Comparison of ENCODE assay signal across 21 cellular contexts in genomic region chr1:45669859-45670655, GRCh38. TPM values are rescaled to one million over a fixed set of nuclear protein-coding genes. Genes with fewer than 3 reads are reported as not detected.
A peak's percentile ranks its signal among the peaks of the same experiment; 100 is the strongest.
DNase-seq lines count a peak whose midpoint lies in the region; ATAC-seq, FAIRE-seq and TF ChIP-seq lines count a peak whose summit lies in the region.
"Had no signal": no experiment of that assay in that cellular context is flagged by ENCODE, and none has a peak within 500 bp of the region (broad histone marks: within the 10 kb centered on the region; RNA-seq: fewer than 3 reads in every experiment).

No MANE protein-coding gene starts in this region.

- TF ChIP-seq POLR2A in IMR-90 (IDR thresholded peaks at IDR 0.05; ENCODE audit: low read depth, low read length) (no peak), endothelial cell of umbilical vein (IDR thresholded peaks at IDR 0.05; ENCODE audit: low read depth, low read length) (no peak)

- H3K4me3 Mint-ChIP-seq in CD8-positive, alpha-beta T cell = no peak overlapping the region
- H3K4me3 Mint-ChIP-seq: activated T-helper 1 cell treated with anti-CD3 and anti-CD28 coated beads, Interleukin-12 subunit alpha, Interleukin-12 subunit beta, Interleukin-2, Interleukin-4 antibody, amounts not matched to agents 30 ng/mL and 10 ng/mL and 1 ng/mL, durations not matched to agents 14 hours and 24 hours and 36 hours; GM23338 had no signal

- 0 out of 3 replicates have a peak overlapping the region, but pooled peaks have one; percentile 10 for H2BK15ac ChIP-seq in IMR-90 (ENCODE audit: low read depth, low read length)

- peak overlapping the region; percentile 10 for H3K4me3 ChIP-seq in CD8-positive, alpha-beta T cell (ENCODE audit: low read depth, low read length)
- no peak overlapping the region for H3K4me3 ChIP-seq in IMR-90 (ENCODE audit: insufficient read depth, low read depth, low read length)
- H3K4me3 ChIP-seq in endothelial cell of umbilical vein (replicated peaks in 1 of 3; ENCODE audit: insufficient read depth in 1 of 3, low read depth in 1 of 3, low read length in 3 of 3) = no peak overlapping the region
- no peak overlapping the region for H3K4me3 ChIP-seq in trophoblast cell (ENCODE audit: low read depth, low read length)
- H3K4me3 ChIP-seq: esophagus muscularis mucosa, GM23338, sigmoid colon, upper lobe of left lung had no signal

- dilution Hi-C loops in IMR-90 (cut with HindIII; ENCODE audit: low sequenced_read_pairs, unreplicated experiment) (no loop called here), endothelial cell of umbilical vein (cut with MboI; ENCODE audit: extremely low pct_ligation_motif_present, low sequenced_read_pairs) (no loop called here)

- no peaks in the 10 kb centered on the region for H3K9me3 Mint-ChIP-seq in CD8-positive, alpha-beta T cell
- H3K9me3 Mint-ChIP-seq: activated T-helper 1 cell treated with anti-CD3 and anti-CD28 coated beads, Interleukin-12 subunit alpha, Interleukin-12 subunit beta, Interleukin-2, Interleukin-4 antibody, amounts not matched to agents 30 ng/mL and 10 ng/mL and 1 ng/mL, durations not matched to agents 14 hours and 24 hours and 36 hours had no signal

- no peak for TF ChIP-seq CTCF in CD8-positive, alpha-beta T cell (IDR thresholded peaks at IDR 0.05)
- TF ChIP-seq CTCF in IMR-90 (conservative IDR thresholded peaks at IDR 0.05; ENCODE audit: low read depth, low read length) (no peak), endothelial cell of umbilical vein (IDR thresholded peaks at IDR 0.05; ENCODE audit: extremely low read depth in 1 of 2, insufficient read depth in 1 of 2, low read depth in 1 of 2, low read length in 2 of 2) (no peak)

- no peaks in the 10 kb centered on the region for H3K9me3 ChIP-seq in CD8-positive, alpha-beta T cell (ENCODE audit: low read length)
- H3K9me3 ChIP-seq in IMR-90 (ENCODE audit: control insufficient read depth, insufficient read depth, low read length) = no peaks in the 10 kb centered on the region
- no peaks in the 10 kb centered on the region for H3K9me3 ChIP-seq in endothelial cell of umbilical vein (replicated peaks; ENCODE audit: control insufficient read depth, insufficient read depth, low read length)
- H3K9me3 ChIP-seq in trophoblast cell (ENCODE audit: insufficient read depth, low read depth, low read length) = no peaks in the 10 kb centered on the region
- H3K9me3 ChIP-seq: esophagus muscularis mucosa, sigmoid colon, upper lobe of left lung had no signal

- H2AFZ ChIP-seq in IMR-90 (replicated peaks; ENCODE audit: low read length, poor library complexity) (no peak overlapping the region), endothelial cell of umbilical vein (ENCODE audit: low read depth, low read length) (no peak overlapping the region), trophoblast cell (ENCODE audit: insufficient read depth, low read length, poor library complexity) (no peak overlapping the region)
- H2AFZ ChIP-seq: GM23338 had no signal

- POLR2A ChIA-PET in CD8-positive, alpha-beta T cell (lab: Charles Lee) = interaction anchor here (0.6 kb wide), 1 partner anchor 179 kb away, joined by 3 read pairs; no protein-coding TSS in a partner anchor
- POLR2A ChIA-PET in IMR-90 (lab: Charles Lee; ENCODE audit: unreplicated experiment) (interaction anchor here (1.5 kb wide), 1 partner anchor 16 kb away, joined by 7 read pairs; the partner anchor contains the start of gene GPBP1L1), endothelial cell of umbilical vein (lab: Charles Lee) (interaction anchor here (1.2 kb wide), 1 partner anchor 10 kb away, joined by 9 read pairs; no protein-coding TSS in a partner anchor)

- H3K56ac ChIP-seq in IMR-90 (ENCODE audit: extremely low read depth, insufficient read depth, low read length) = no peak overlapping the region

- peak overlapping the region; percentile 43 for H3K27ac Mint-ChIP-seq in CD8-positive, alpha-beta T cell
- H3K27ac Mint-ChIP-seq: activated T-helper 1 cell treated with anti-CD3 and anti-CD28 coated beads, Interleukin-12 subunit alpha, Interleukin-12 subunit beta, Interleukin-2, Interleukin-4 antibody, amounts not matched to agents 30 ng/mL and 10 ng/mL and 1 ng/mL, durations not matched to agents 14 hours and 24 hours and 36 hours; GM23338 had no signal

- H2BK5ac ChIP-seq in IMR-90 (ENCODE audit: low read depth, low read length, poor library complexity, severe bottlenecking) (peak overlapping the region; percentile 21), trophoblast cell (ENCODE audit: low read depth, low read length, poor library complexity) (no peak overlapping the region)

- peaks cover 71% of the 10 kb centered on the region for H3K4me1 Mint-ChIP-seq in CD8-positive, alpha-beta T cell (ENCODE audit: low read depth)

- H2AK9ac ChIP-seq in IMR-90 (replicated peaks; ENCODE audit: low read depth, low read length, poor library complexity) = no peak overlapping the region

- H4K20me1 ChIP-seq in IMR-90 (ENCODE audit: insufficient read depth, low read length) (peaks cover 85% of the 10 kb centered on the region), endothelial cell of umbilical vein (replicated peaks; ENCODE audit: control insufficient read depth, extremely low read depth, insufficient read depth, low read length) (peaks cover 14% of the 10 kb centered on the region)

- H2BK120ac ChIP-seq in IMR-90 (ENCODE audit: low read depth, low read length) (0 out of 2 replicates have a peak overlapping the region, but pooled peaks have one; percentile 23), trophoblast cell (ENCODE audit: insufficient read depth, low read length, poor library complexity) (no peak overlapping the region)

- peaks cover 21% of the 10 kb centered on the region for H3K9me1 ChIP-seq in IMR-90 (ENCODE audit: insufficient read depth, low read length)
- no peaks in the 10 kb centered on the region for H3K9me1 ChIP-seq in endothelial cell of umbilical vein (replicated peaks; ENCODE audit: control insufficient read depth, extremely low read depth, insufficient read depth, low read length)

- peaks cover 27% of the 10 kb centered on the region for H3K4me1 ChIP-seq in CD8-positive, alpha-beta T cell (ENCODE audit: insufficient read depth, low read length)
- H3K4me1 ChIP-seq in IMR-90 (ENCODE audit: control insufficient read depth, insufficient read depth, low read length) (peaks cover 8% of the 10 kb centered on the region), endothelial cell of umbilical vein (ENCODE audit: control insufficient read depth, extremely low read depth, insufficient read depth, low read length) (peaks cover 9% of the 10 kb centered on the region), trophoblast cell (ENCODE audit: control insufficient read depth in 1 of 2, insufficient read depth in 2 of 2, low read length in 2 of 2) (peaks cover 0 to 2% of the 10 kb centered on the region in 2 experiments)

- H3K36me3 ChIP-seq in CD8-positive, alpha-beta T cell (ENCODE audit: insufficient read depth, low read length) = peaks cover 2% of the 10 kb centered on the region
- H3K36me3 ChIP-seq in IMR-90 (ENCODE audit: control insufficient read depth, insufficient read depth, low read length) = peaks cover 3% of the 10 kb centered on the region
- no peaks in the 10 kb centered on the region for H3K36me3 ChIP-seq in endothelial cell of umbilical vein (ENCODE audit: control insufficient read depth in 2 of 2, extremely low read depth in 1 of 2, insufficient read depth in 2 of 2, low read length in 2 of 2)
- H3K36me3 ChIP-seq in trophoblast cell (ENCODE audit: control insufficient read depth in 1 of 2, insufficient read depth in 2 of 2, low read length in 2 of 2) = peaks cover 4 to 5% of the 10 kb centered on the region in 2 experiments
- H3K36me3 ChIP-seq: esophagus muscularis mucosa, sigmoid colon had no signal

- H4K5ac ChIP-seq in IMR-90 (ENCODE audit: low read depth, low read length) = no peak overlapping the region

- no peak for TF ChIP-seq RAD21 in IMR-90 (IDR thresholded peaks at IDR 0.05; ENCODE audit: low read length)

- no peak for ATAC-seq in CD8-positive, alpha-beta T cell
- ATAC-seq in IMR-90 (ENCODE audit: low read depth) = peak; percentile 56
- no peak for ATAC-seq in GM19467 (IDR thresholded peaks at IDR 0.05; ENCODE audit: unreplicated experiment)
- no peak for ATAC-seq in HG02885 (IDR thresholded peaks at IDR 0.05; ENCODE audit: poor library complexity, unreplicated experiment)
- ATAC-seq: GM23338 had no signal

- H3K36me3 Mint-ChIP-seq in CD8-positive, alpha-beta T cell = peaks cover 36% of the 10 kb centered on the region

- no peaks in the 10 kb centered on the region for H3K27me3 Mint-ChIP-seq in CD8-positive, alpha-beta T cell (ENCODE audit: low read depth)

- H4K91ac ChIP-seq in IMR-90 (ENCODE audit: insufficient read depth, low read depth, low read length) (no peak overlapping the region), trophoblast cell (ENCODE audit: low read depth, low read length) (no peak overlapping the region)

- H3K27ac ChIP-seq in CD8-positive, alpha-beta T cell (ENCODE audit: low read depth, low read length) = no peak overlapping the region
- H3K27ac ChIP-seq in IMR-90 (ENCODE audit: insufficient read depth, low read length) (peak overlapping the region; percentile 29; the same call in 1 of the 2 replicates), endothelial cell of umbilical vein (ENCODE audit: insufficient read depth, low read depth, low read length) (peak overlapping the region; percentile 16), trophoblast cell (ENCODE audit: low read depth, low read length) (no peak overlapping the region)
- H3K27ac ChIP-seq: C4-2B, esophagus muscularis mucosa, sigmoid colon, upper lobe of left lung had no signal

- peak overlapping the region; percentile 9; the same call in 1 of the 2 replicates for H3K23ac ChIP-seq in IMR-90 (ENCODE audit: low read depth, low read length)
- H3K23ac ChIP-seq in trophoblast cell (ENCODE audit: low read length) = no peak overlapping the region

- H3K14ac ChIP-seq in IMR-90 (replicated peaks; ENCODE audit: low read depth, low read length) = no peak overlapping the region
- no peak overlapping the region for H3K14ac ChIP-seq in trophoblast cell (ENCODE audit: low read length)

- H3K18ac ChIP-seq in IMR-90 (ENCODE audit: low read depth, low read length) = peak overlapping the region; percentile 20; the same call in 1 of the 2 replicates
- no peak overlapping the region for H3K18ac ChIP-seq in trophoblast cell (ENCODE audit: low read length)

- H3K9ac ChIP-seq in IMR-90 (ENCODE audit: low read depth, low read length) (no peak overlapping the region), endothelial cell of umbilical vein (replicated peaks; ENCODE audit: extremely low read depth, insufficient read depth, low read length) (no peak overlapping the region), trophoblast cell (ENCODE audit: low read length) (no peak overlapping the region)

- no peaks in the 10 kb centered on the region for H3K27me3 ChIP-seq in CD8-positive, alpha-beta T cell (ENCODE audit: insufficient read depth, low read length)
- H3K27me3 ChIP-seq in IMR-90 (ENCODE audit: control insufficient read depth, insufficient read depth, low read length) (no peaks in the 10 kb centered on the region), endothelial cell of umbilical vein (ENCODE audit: control insufficient read depth in 2 of 2, insufficient read depth in 2 of 2, low read length in 2 of 2) (no peaks in the 10 kb centered on the region), trophoblast cell (ENCODE audit: insufficient read depth, low read length) (no peaks in the 10 kb centered on the region)
- H3K27me3 ChIP-seq: esophagus muscularis mucosa, sigmoid colon, upper lobe of left lung had no signal

- BruUV-seq in IMR-90 (replicated peaks; lab: Mats Ljungman, UMichigan) (no TSS peak), endothelial cell of umbilical vein (replicated peaks; lab: Mats Ljungman, UMichigan) (no TSS peak)

- no CpG with 5 or more reads among the region's 6 CpGs for WGBS in IMR-90 (ENCODE audit: extremely low coverage in 2 of 2, insufficient read length in 1 of 2), 2 experiments
- no CpG with 5 or more reads among the region's 6 CpGs for WGBS in trophoblast cell (ENCODE audit: extremely low coverage, insufficient coverage, insufficient read length)

- H4K8ac ChIP-seq in IMR-90 (ENCODE audit: low read depth in 2 of 2, low read length in 2 of 2) (peak overlapping the region in 1 of 2 experiments; percentile 20; a peak in 1 of 4 replicates), trophoblast cell (ENCODE audit: low read depth, low read length) (no peak overlapping the region)

- H2AK5ac ChIP-seq in IMR-90 (ENCODE audit: low read depth, low read length) = no peak overlapping the region
- H2AK5ac ChIP-seq in trophoblast cell (ENCODE audit: low read length) = no peak overlapping the region

- FAIRE-seq in endothelial cell of umbilical vein (lab: Jason Lieb, UNC) = no peak

- peak overlapping the region; percentile 50 for H3K4me2 ChIP-seq in IMR-90 (ENCODE audit: low read depth, low read length)
- H3K4me2 ChIP-seq in endothelial cell of umbilical vein (ENCODE audit: insufficient read depth, low read length) = peak overlapping the region; percentile 28
- no peak overlapping the region for H3K4me2 ChIP-seq in trophoblast cell (ENCODE audit: low read length)
- H3K4me2 ChIP-seq: GM23338 had no signal

- peaks cover 97% of the 10 kb centered on the region for H3K79me2 ChIP-seq in endothelial cell of umbilical vein (ENCODE audit: control insufficient read depth, insufficient read depth, low read length)
- peaks cover 16% of the 10 kb centered on the region for H3K79me2 ChIP-seq in trophoblast cell (ENCODE audit: control insufficient read depth, insufficient read depth, low read length, poor library complexity)

- H2BK12ac ChIP-seq in trophoblast cell (ENCODE audit: low read length) = no peak overlapping the region

- H3K79me1 ChIP-seq in IMR-90 (ENCODE audit: low read depth in 1 of 2, low read length in 2 of 2) (peaks cover 14 to 73% of the 10 kb centered on the region in 2 experiments), trophoblast cell (ENCODE audit: low read length) (peaks cover 1% of the 10 kb centered on the region)

- in situ Hi-C loops in IMR-90 (cut with MboI; ENCODE audit: low sequenced_read_pairs) = no loop called here

- no peak overlapping the region for H4K12ac ChIP-seq in trophoblast cell (ENCODE audit: low read depth, low read length)

- no peak for DNase-seq in CD8-positive, alpha-beta T cell
- peak; percentile 55 for DNase-seq in IMR-90
- peak; percentile 29 for DNase-seq in endothelial cell of umbilical vein (ENCODE audit: low read depth, low spot score)
- peak; percentile 40 to 80 for DNase-seq in trophoblast cell
- no peak for DNase-seq in NOMO-1 treated with dmso at 0.1 percent for 144 hours (lab: John Stamatoyannopoulos, UW; ENCODE audit: unreplicated experiment)
- DNase-seq: activated CD4-positive, alpha-beta T cell treated with anti-CD3 and anti-CD28 coated beads, Interleukin-2, amount 50 U/mL, for 4 hours; anterior cingulate cortex; DND-41; Karpas-422; NCI-H1105 treated with DMSO at 0.1 percent for 48 hours; NCI-H2171; NCI-H82; sigmoid colon; SW 1271; upper lobe of left lung had no signal

- intact Hi-C loops in CD8-positive, alpha-beta T cell (cut with DNase I, micrococcal nuclease) = no loop called here
- intact Hi-C loops in IMR-90 (cut with micrococcal nuclease) (no loop called here), endothelial cell of umbilical vein (cut with micrococcal nuclease) (no loop called here)

- CTCF ChIA-PET in CD8-positive, alpha-beta T cell (lab: Charles Lee) = no interaction called here
- CTCF ChIA-PET in IMR-90 (lab: Yijun Ruan, JAX) = no interaction called here
- CTCF ChIA-PET in endothelial cell of umbilical vein (lab: Charles Lee) = interaction anchor here (0.6 to 1.4 kb wide), 6 partner anchors 8 to 173 kb away, joined by 3 to 4 read pairs (median 3); no protein-coding TSS in a partner anchor

- 0 out of 2 replicates have a peak overlapping the region, but pooled peaks have one; percentile 3 for H3K4ac ChIP-seq in IMR-90 (ENCODE audit: low read depth, low read length)
- no peak overlapping the region for H3K4ac ChIP-seq in trophoblast cell (ENCODE audit: low read depth, low read length)

- peak overlapping the region; percentile 18; the same call in 1 of the 2 replicates for H2BK20ac ChIP-seq in IMR-90 (ENCODE audit: low read depth, low read length)

RNA-seq across cellular contexts. Expression of gene GPBP1L1, which starts 16.3 kb away (rescaled TPM):
- total RNA-seq in CD8-positive, alpha-beta T cell = 100 to 1,000 TPM; 125 to 128 TPM
- total RNA-seq in IMR-90 (2012; rRNA removed) (57.4 and 83.6 TPM in 2 replicates), endothelial cell of umbilical vein (88.8 and 89.7 TPM in 2 replicates)
- polyA plus RNA-seq in IMR-90 (2012; rRNA removed) (24.0 and 31.5 TPM in 2 replicates), endothelial cell of umbilical vein (32.4 and 35.0 TPM in 2 replicates)
- polyA plus RNA-seq in IMR-90 (2012; cell fraction: cytosol; rRNA removed) = 7.6 and 13.7 TPM in 2 replicates
- polyA plus RNA-seq in IMR-90 (2012; cell fraction: nucleus; rRNA removed; ENCODE audit: low replicate concordance) = 12.7 and 65.0 TPM in 2 replicates
- polyA plus RNA-seq in endothelial cell of umbilical vein (2011; cell fraction: cytosol; rRNA removed) = 38.9 and 39.0 TPM in 2 replicates
- polyA plus RNA-seq in endothelial cell of umbilical vein (2011; cell fraction: nucleus; rRNA removed) = 82.9 and 103 TPM in 2 replicates
- polyA plus RNA-seq in endothelial cell of umbilical vein (2012) = 38.0 and 52.9 TPM in 2 replicates
- 82.7 and 88.2 TPM in 2 replicates for polyA minus RNA-seq in endothelial cell of umbilical vein
- polyA minus RNA-seq in endothelial cell of umbilical vein (2011; cell fraction: cytosol; rRNA and poly(A)+ RNA removed) = 50.0 TPM
- 106 and 177 TPM in 2 replicates for polyA minus RNA-seq in endothelial cell of umbilical vein (2011; cell fraction: nucleus; rRNA and poly(A)+ RNA removed)
- 69.1 and 73.8 TPM in 2 replicates for polyA plus RNA-seq in trophoblast cell (2013)

RNA-seq across cellular contexts. Expression of gene TMEM69, which starts 17.9 kb away (rescaled TPM):
- 1 to 10 TPM; 5.1 to 8.2 TPM for total RNA-seq in CD8-positive, alpha-beta T cell
- total RNA-seq in IMR-90 (2012; rRNA removed) (14.2 and 19.9 TPM in 2 replicates), endothelial cell of umbilical vein (23.8 and 25.6 TPM in 2 replicates)
- polyA plus RNA-seq in IMR-90 (2012; rRNA removed) (31.8 and 33.6 TPM in 2 replicates), endothelial cell of umbilical vein (46.1 and 56.2 TPM in 2 replicates)
- polyA plus RNA-seq in IMR-90 (2012; cell fraction: cytosol; rRNA removed) = 15.4 and 24.5 TPM in 2 replicates
- 3.3 and 15.9 TPM in 2 replicates for polyA plus RNA-seq in IMR-90 (2012; cell fraction: nucleus; rRNA removed; ENCODE audit: low replicate concordance)
- 45.2 and 48.9 TPM in 2 replicates for polyA plus RNA-seq in endothelial cell of umbilical vein (2011; cell fraction: cytosol; rRNA removed)
- polyA plus RNA-seq in endothelial cell of umbilical vein (2011; cell fraction: nucleus; rRNA removed) = 20.4 and 22.2 TPM in 2 replicates
- 24.0 and 32.1 TPM in 2 replicates for polyA plus RNA-seq in endothelial cell of umbilical vein (2012)
- polyA minus RNA-seq in endothelial cell of umbilical vein = 47.9 and 56.3 TPM in 2 replicates
- polyA minus RNA-seq in endothelial cell of umbilical vein (2011; cell fraction: cytosol; rRNA and poly(A)+ RNA removed) = 22.6 TPM
- 16.7 and 24.2 TPM in 2 replicates for polyA minus RNA-seq in endothelial cell of umbilical vein (2011; cell fraction: nucleus; rRNA and poly(A)+ RNA removed)
- 41.7 and 42.5 TPM in 2 replicates for polyA plus RNA-seq in trophoblast cell (2013)

RNA-seq across cellular contexts. Expression of gene CCDC17, which starts 46.2 kb away (rescaled TPM):
- total RNA-seq in CD8-positive, alpha-beta T cell = 1 to 10 TPM; 3.8 to 4.5 TPM
- total RNA-seq in IMR-90 (2012; rRNA removed) (0.18 and 0.56 TPM in 2 replicates), endothelial cell of umbilical vein (3.5 and 3.6 TPM in 2 replicates)
- polyA plus RNA-seq in IMR-90 (2012; rRNA removed) (0.26 and 0.30 TPM in 2 replicates), endothelial cell of umbilical vein (1.2 and 1.3 TPM in 2 replicates)
- polyA plus RNA-seq in IMR-90 (2012; cell fraction: cytosol; rRNA removed) = 0.09 and 0.26 TPM in 2 replicates
- polyA plus RNA-seq in IMR-90 (2012; cell fraction: nucleus; rRNA removed; ENCODE audit: low replicate concordance) = 2.4 and 3.6 TPM in 2 replicates
- 0.18 and 0.23 TPM in 2 replicates for polyA plus RNA-seq in endothelial cell of umbilical vein (2011; cell fraction: cytosol; rRNA removed)
- polyA plus RNA-seq in endothelial cell of umbilical vein (2011; cell fraction: nucleus; rRNA removed) = 9.2 and 10.3 TPM in 2 replicates
- polyA plus RNA-seq in endothelial cell of umbilical vein (2012) = 0.37 and 0.52 TPM in 2 replicates
- 7.1 and 8.0 TPM in 2 replicates for polyA minus RNA-seq in endothelial cell of umbilical vein
- polyA minus RNA-seq in endothelial cell of umbilical vein (2011; cell fraction: cytosol; rRNA and poly(A)+ RNA removed) = not detected
- 10.4 and 12.3 TPM in 2 replicates for polyA minus RNA-seq in endothelial cell of umbilical vein (2011; cell fraction: nucleus; rRNA and poly(A)+ RNA removed)
- 0.49 and 0.54 TPM in 2 replicates for polyA plus RNA-seq in trophoblast cell (2013)

Comparison
In these comparisons a context has a peak if more than half of its experiments do, and no peak if none do; other contexts are left out.
1. DNase-seq: peak in IMR-90 (single experiment), endothelial cell of umbilical vein (single experiment) and trophoblast cell (2 of 2); none in CD8-positive, alpha-beta T cell (0 of 7) and NOMO-1 treated with dmso at 0.1 percent for 144 hours (single experiment).
2. H3K27ac ChIP-seq: peak in IMR-90 (single experiment) and endothelial cell of umbilical vein (single experiment); none in CD8-positive, alpha-beta T cell (single experiment) and trophoblast cell (single experiment).